29 cellular contexts compared by ENCODE assay signal in the genomic region with DNA sequence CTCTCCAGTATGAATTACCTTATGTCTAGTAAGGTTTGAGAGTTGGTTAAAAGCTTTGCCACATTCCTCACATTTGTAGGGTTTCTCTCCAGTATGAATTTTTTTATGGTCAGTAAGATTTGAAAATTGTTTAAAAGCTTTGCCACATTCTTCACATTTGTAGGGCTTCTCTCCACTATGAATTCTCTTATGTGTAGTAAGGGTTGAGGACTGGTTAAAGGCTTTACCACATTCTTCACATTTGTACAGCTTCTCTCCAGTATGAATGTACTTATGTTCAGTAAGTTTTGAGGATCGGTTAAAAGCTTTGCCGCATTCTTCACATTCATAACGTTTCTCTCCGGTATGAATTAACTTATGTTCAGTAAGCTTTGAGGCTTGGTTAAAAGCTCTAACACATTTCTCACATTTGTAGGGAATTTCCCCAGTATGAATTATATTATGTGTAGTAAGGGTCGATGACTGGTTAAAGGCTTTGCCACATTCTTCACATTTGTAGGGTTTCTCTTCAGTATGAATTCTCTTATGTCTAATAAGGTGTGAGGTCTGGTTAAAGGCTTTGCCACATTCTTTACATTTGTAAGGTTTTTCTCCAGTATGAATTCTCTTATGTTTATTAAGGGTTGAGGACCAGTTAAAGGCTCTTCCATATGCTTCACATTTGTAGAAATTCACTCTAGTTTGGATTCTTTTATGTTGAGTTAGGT.
"Had no signal": no experiment of that assay in that cellular context is flagged by ENCODE, and none has a peak within 500 bp of the region (broad histone marks: within the 10 kb centered on the region; RNA-seq: fewer than 3 reads in every experiment).

No MANE protein-coding gene starts in this region.

- H3K27me3 ChIP-seq: esophagus muscularis mucosa, foreskin keratinocyte, heart right ventricle, neural progenitor cell, vagina had no signal

- H3K4me1 Mint-ChIP-seq: activated CD4-positive, alpha-beta T cell treated with anti-CD3 and anti-CD28 coated beads for 36 hours; activated naive CD8-positive, alpha-beta T cell treated with anti-CD3 and anti-CD28 coated beads for 36 hours; natural killer cell; neural progenitor cell; T-cell had no signal

- H3K4me3 ChIP-seq: esophagus muscularis mucosa, heart right ventricle, lower lobe of right lung, neural progenitor cell, vagina had no signal

- H3K4me1 ChIP-seq: esophagus muscularis mucosa, foreskin keratinocyte, heart right ventricle, lower lobe of right lung, neural progenitor cell, parathyroid adenoma, vagina had no signal

- ATAC-seq: activated CD4-positive, alpha-beta T cell treated with anti-CD3 and anti-CD28 coated beads for 36 hours; activated T-cell treated with anti-CD3 and anti-CD28 coated beads, Interleukin-2, amount 50 U/mL, for 72 hours; effector memory CD8-positive, alpha-beta T cell; foreskin keratinocyte; heart right ventricle; left lobe of liver; lower lobe of right lung; natural killer cell; right cardiac atrium; stimulated activated naive CD8-positive, alpha-beta T cell treated with anti-CD3 and anti-CD28 coated beads, Interleukin-15, Interleukin-2, amounts not matched to agents 100 U/mL and 50 U/mL, for 24 hours; T-cell had no signal

- H3K79me2 ChIP-seq: parathyroid adenoma had no signal

- H3K27ac Mint-ChIP-seq: activated CD4-positive, alpha-beta T cell treated with anti-CD3 and anti-CD28 coated beads for 36 hours; activated naive CD4-positive, alpha-beta T cell treated with anti-CD3 and anti-CD28 coated beads for 36 hours; activated naive CD8-positive, alpha-beta T cell treated with anti-CD3 and anti-CD28 coated beads for 36 hours; activated T-cell treated with anti-CD3 and anti-CD28 coated beads, Interleukin-2, amount 50 U/mL, for 72 hours; effector memory CD8-positive, alpha-beta T cell; natural killer cell; neural progenitor cell; T-cell; type B pancreatic cell had no signal

- H3K27me3 Mint-ChIP-seq: activated CD4-positive, alpha-beta T cell treated with anti-CD3 and anti-CD28 coated beads for 36 hours; activated naive CD8-positive, alpha-beta T cell treated with anti-CD3 and anti-CD28 coated beads for 36 hours; effector memory CD8-positive, alpha-beta T cell; T-cell; type B pancreatic cell had no signal

- DNase-seq: activated CD4-positive, alpha-beta T cell treated with anti-CD3 and anti-CD28 coated beads for 36 hours; activated CD4-positive, alpha-beta T cell treated with anti-CD3 and anti-CD28 coated beads, Interleukin-2, amount 50 U/mL, for 4 hours; activated CD4-positive, CD25-positive, alpha-beta regulatory T cell; activated effector memory CD4-positive, alpha-beta T cell treated with Interleukin-2 at 50 U/mL for 16 hours; activated naive CD4-positive, alpha-beta T cell treated with anti-CD3 and anti-CD28 coated beads for 36 hours; activated naive CD8-positive, alpha-beta T cell treated with anti-CD3 and anti-CD28 coated beads for 36 hours; activated T-cell treated with anti-CD3 and anti-CD28 coated beads for 4 hours; activated T-cell treated with anti-CD3 and anti-CD28 coated beads, Interleukin-2, amount 50 U/mL, for 72 hours; amniotic stem cell; caudate nucleus; cortex of kidney; effector memory CD8-positive, alpha-beta T cell; foreskin keratinocyte; heart right ventricle; kidney glomerular epithelial cell; lower lobe of right lung; mesenchymal stem cell; natural killer cell; occipital lobe; right cardiac atrium; stimulated activated CD4-positive, alpha-beta T cell treated with anti-CD3 and anti-CD28 coated beads, Interleukin-4, amount 100 ng/mL, for 1 hour; stimulated activated naive CD8-positive, alpha-beta T cell treated with anti-CD3 and anti-CD28 coated beads, Interleukin-15, Interleukin-2, amounts not matched to agents 100 U/mL and 50 U/mL, for 24 hours; T-cell had no signal

- H3K4me2 ChIP-seq: neural progenitor cell had no signal

- H3K4me3 Mint-ChIP-seq: activated CD4-positive, alpha-beta T cell treated with anti-CD3 and anti-CD28 coated beads for 36 hours; activated naive CD4-positive, alpha-beta T cell treated with anti-CD3 and anti-CD28 coated beads for 36 hours; activated naive CD8-positive, alpha-beta T cell treated with anti-CD3 and anti-CD28 coated beads for 36 hours; activated T-cell treated with anti-CD3 and anti-CD28 coated beads, Interleukin-2, amount 50 U/mL, for 72 hours; effector memory CD8-positive, alpha-beta T cell; natural killer cell; neural progenitor cell; T-cell; type B pancreatic cell had no signal

- H3K9ac ChIP-seq: neural progenitor cell, parathyroid adenoma had no signal

- H3K27ac ChIP-seq: esophagus muscularis mucosa, foreskin keratinocyte, heart right ventricle, lower lobe of right lung, neural progenitor cell, parathyroid adenoma, vagina had no signal

- H2AFZ ChIP-seq: neural progenitor cell, parathyroid adenoma had no signal
